In the genomic region with DNA sequence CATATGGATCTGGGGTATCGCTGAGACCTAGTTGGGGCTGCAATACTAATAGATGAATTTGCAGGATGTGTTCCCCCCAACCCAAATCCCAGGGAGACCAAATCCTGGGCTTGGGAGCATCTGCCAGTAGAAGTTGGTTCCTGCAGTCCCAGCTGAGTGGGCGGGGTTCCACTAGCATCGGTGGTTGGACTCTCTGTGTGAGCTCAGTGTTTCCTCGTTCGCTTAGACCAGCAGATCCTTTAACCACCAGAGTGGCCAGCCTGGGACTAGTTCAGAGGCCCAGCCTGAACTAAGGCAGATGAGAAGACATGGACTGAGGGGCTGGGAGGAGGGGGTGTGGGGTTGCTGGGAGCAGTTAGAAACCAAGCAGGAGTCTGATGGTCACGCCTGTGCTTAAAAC, we compare ENCODE assay signal across 1 cellular context.
TF ChIP-seq lines count a peak whose summit lies in the region.

No MANE protein-coding gene starts in this region.

TF ChIP-seq in HCT116, 20 proteins besides CTCF, POLR2A, EP300 and RAD21:
- no peak for TF ChIP-seq YY1 (IDR thresholded peaks at IDR 0.05; ENCODE audit: extremely low read depth, insufficient replicate concordance, low read depth, low read length)
- TF ChIP-seq, protein P1, sequence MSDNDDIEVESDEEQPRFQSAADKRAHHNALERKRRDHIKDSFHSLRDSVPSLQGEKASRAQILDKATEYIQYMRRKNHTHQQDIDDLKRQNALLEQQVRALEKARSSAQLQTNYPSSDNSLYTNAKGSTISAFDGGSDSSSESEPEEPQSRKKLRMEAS (IDR thresholded peaks at IDR 0.05) = no peak
- TF ChIP-seq CEBPB (IDR thresholded peaks at IDR 0.05; ENCODE audit: low read depth) = no peak
- TF ChIP-seq JUND (IDR thresholded peaks at IDR 0.05) = no peak
- TF ChIP-seq FOSL1 (IDR thresholded peaks at IDR 0.05; ENCODE audit: low read depth) = no peak
- TF ChIP-seq POLR2AphosphoS5 (IDR thresholded peaks at IDR 0.05; ENCODE audit: low read depth, low read length) = no peak
- TF ChIP-seq ZFX (IDR thresholded peaks at IDR 0.05) = no peak
- no peak for TF ChIP-seq CBX3 (IDR thresholded peaks at IDR 0.05; ENCODE audit: low read depth)
- TF ChIP-seq SIN3A (IDR thresholded peaks at IDR 0.05; ENCODE audit: low read depth) = no peak
- TF ChIP-seq EZH2 (IDR thresholded peaks at IDR 0.05) = no peak
- no peak for TF ChIP-seq EZH2phosphoT487 (IDR thresholded peaks at IDR 0.05; ENCODE audit: borderline replicate concordance)
- TF ChIP-seq ELF1 (IDR thresholded peaks at IDR 0.05; ENCODE audit: borderline replicate concordance, low read depth) = no peak
- TF ChIP-seq, protein P2, sequence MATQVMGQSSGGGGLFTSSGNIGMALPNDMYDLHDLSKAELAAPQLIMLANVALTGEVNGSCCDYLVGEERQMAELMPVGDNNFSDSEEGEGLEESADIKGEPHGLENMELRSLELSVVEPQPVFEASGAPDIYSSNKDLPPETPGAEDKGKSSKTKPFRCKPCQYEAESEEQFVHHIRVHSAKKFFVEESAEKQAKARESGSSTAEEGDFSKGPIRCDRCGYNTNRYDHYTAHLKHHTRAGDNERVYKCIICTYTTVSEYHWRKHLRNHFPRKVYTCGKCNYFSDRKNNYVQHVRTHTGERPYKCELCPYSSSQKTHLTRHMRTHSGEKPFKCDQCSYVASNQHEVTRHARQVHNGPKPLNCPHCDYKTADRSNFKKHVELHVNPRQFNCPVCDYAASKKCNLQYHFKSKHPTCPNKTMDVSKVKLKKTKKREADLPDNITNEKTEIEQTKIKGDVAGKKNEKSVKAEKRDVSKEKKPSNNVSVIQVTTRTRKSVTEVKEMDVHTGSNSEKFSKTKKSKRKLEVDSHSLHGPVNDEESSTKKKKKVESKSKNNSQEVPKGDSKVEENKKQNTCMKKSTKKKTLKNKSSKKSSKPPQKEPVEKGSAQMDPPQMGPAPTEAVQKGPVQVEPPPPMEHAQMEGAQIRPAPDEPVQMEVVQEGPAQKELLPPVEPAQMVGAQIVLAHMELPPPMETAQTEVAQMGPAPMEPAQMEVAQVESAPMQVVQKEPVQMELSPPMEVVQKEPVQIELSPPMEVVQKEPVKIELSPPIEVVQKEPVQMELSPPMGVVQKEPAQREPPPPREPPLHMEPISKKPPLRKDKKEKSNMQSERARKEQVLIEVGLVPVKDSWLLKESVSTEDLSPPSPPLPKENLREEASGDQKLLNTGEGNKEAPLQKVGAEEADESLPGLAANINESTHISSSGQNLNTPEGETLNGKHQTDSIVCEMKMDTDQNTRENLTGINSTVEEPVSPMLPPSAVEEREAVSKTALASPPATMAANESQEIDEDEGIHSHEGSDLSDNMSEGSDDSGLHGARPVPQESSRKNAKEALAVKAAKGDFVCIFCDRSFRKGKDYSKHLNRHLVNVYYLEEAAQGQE (IDR thresholded peaks at IDR 0.05; ENCODE audit: low read depth) = no peak
- no peak for TF ChIP-seq SRF (IDR thresholded peaks at IDR 0.05; ENCODE audit: low read depth)
